In the genomic region with DNA sequence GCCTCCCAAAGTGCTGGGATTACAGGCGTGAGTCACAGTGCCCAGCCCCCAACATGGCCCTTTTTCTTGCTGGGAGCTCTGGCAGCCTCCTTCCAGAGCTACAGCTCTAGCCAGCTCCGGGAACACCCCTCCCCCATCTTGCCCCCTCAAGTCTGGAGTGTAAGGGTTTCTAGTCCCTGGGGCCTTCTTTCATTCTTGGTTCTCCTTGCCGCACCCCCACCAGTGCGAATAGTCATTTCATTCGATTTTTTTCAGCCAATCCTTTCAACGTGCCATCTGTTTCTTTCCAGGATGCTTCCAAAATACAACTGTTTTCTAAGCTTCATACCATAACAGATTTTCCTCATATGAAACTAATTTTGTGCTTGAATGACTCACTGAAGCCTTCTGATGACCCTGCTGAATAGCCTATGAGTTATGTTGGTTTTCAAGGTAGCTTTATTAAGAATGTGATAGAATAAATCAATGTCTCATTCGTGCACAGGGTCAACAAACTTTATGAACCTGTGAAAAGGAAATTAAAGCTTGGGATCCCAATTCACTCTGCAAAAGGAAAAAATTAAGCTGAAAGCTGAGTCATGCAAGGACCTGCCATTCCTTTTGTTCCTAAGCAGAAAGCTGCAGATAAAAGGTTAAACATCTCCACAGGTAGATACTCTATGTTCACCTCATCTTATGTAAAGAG, we compare ENCODE assay signal across 24 cellular contexts. TPM values are rescaled to one million over a fixed set of nuclear protein-coding genes. Genes with fewer than 3 reads are reported as not detected.
DNase-seq lines count a peak whose midpoint lies in the region; ATAC-seq, FAIRE-seq and TF ChIP-seq lines count a peak whose summit lies in the region.
"Had no signal": no experiment of that assay in that cellular context is flagged by ENCODE, and none has a peak within 500 bp of the region (broad histone marks: within the 10 kb centered on the region; RNA-seq: fewer than 3 reads in every experiment).

No MANE protein-coding gene starts in this region.

- H3K36me3 ChIP-seq in astrocyte (ENCODE audit: insufficient read depth, low read length) (no peaks in the 10 kb centered on the region), aorta (ENCODE audit: control insufficient read depth in 1 of 2, insufficient read depth in 2 of 2, low read length in 1 of 2) (no peaks in the 10 kb centered on the region), ascending aorta (no peaks in the 10 kb centered on the region)
- H3K36me3 ChIP-seq: Peyer's patch had no signal

- no peak overlapping the region for H3K4me3 Mint-ChIP-seq in astrocyte (ENCODE audit: unreplicated experiment)
- H3K4me3 Mint-ChIP-seq: HFFc6 had no signal

- H3K4me1 ChIP-seq in astrocyte (ENCODE audit: insufficient read depth, low read length) (no peaks in the 10 kb centered on the region), aorta (ENCODE audit: control insufficient read depth in 1 of 2, insufficient read depth in 2 of 2, low read length in 2 of 2) (no peaks in the 10 kb centered on the region), ascending aorta (no peaks in the 10 kb centered on the region)
- H3K4me1 ChIP-seq: body of pancreas, Peyer's patch had no signal

- H3K27me3 Mint-ChIP-seq in astrocyte (ENCODE audit: low read depth, unreplicated experiment), result peaks cover 3% of the 10 kb centered on the region

- TF ChIP-seq CTCF in astrocyte (IDR thresholded peaks at IDR 0.05; ENCODE audit: insufficient read depth, low read depth, low read length) (no peak), ascending aorta (IDR thresholded peaks at IDR 0.05) (no peak)

- H3K4me2 ChIP-seq in astrocyte (ENCODE audit: low read length), result peak overlapping the region; percentile 22

- FAIRE-seq in astrocyte (lab: Jason Lieb, UNC), result no peak
- FAIRE-seq: HepG2, keratinocyte, TTC549 had no signal

- H3K27ac Mint-ChIP-seq in astrocyte (ENCODE audit: unreplicated experiment), result no peak overlapping the region
- H3K27ac Mint-ChIP-seq: HFFc6 had no signal

- H3K9me3 ChIP-seq in astrocyte (ENCODE audit: insufficient read depth, low read depth, low read length) (no peaks in the 10 kb centered on the region), aorta (ENCODE audit: control insufficient read depth, low read length) (no peaks in the 10 kb centered on the region), ascending aorta (no peaks in the 10 kb centered on the region)
- H3K9me3 ChIP-seq: body of pancreas, Peyer's patch had no signal

- H2AFZ ChIP-seq in astrocyte (ENCODE audit: low read depth, low read length), result no peak overlapping the region

- H3K27ac ChIP-seq in astrocyte (ENCODE audit: low read depth, low read length) (no peak overlapping the region), aorta (ENCODE audit: low read depth in 1 of 2, low read length in 2 of 2) (no peak overlapping the region), ascending aorta (no peak overlapping the region)
- H3K27ac ChIP-seq: body of pancreas, Peyer's patch had no signal

- no peaks in the 10 kb centered on the region for H4K20me1 ChIP-seq in astrocyte (ENCODE audit: insufficient read depth, low read length)

- H3K4me1 Mint-ChIP-seq in astrocyte (ENCODE audit: low read depth, unreplicated experiment), result peaks cover 10% of the 10 kb centered on the region

- H3K36me3 Mint-ChIP-seq in astrocyte (ENCODE audit: low read depth, unreplicated experiment), result no peaks in the 10 kb centered on the region

- H3K9ac ChIP-seq in astrocyte (ENCODE audit: low read length), result no peak overlapping the region

- H3K27me3 ChIP-seq in astrocyte (ENCODE audit: insufficient read depth, low read length) (no peaks in the 10 kb centered on the region), aorta (ENCODE audit: control insufficient read depth in 1 of 2, insufficient read depth in 2 of 2, low read length in 1 of 2) (no peaks in the 10 kb centered on the region), ascending aorta (no peaks in the 10 kb centered on the region)
- H3K27me3 ChIP-seq: body of pancreas, Peyer's patch had no signal

- DNase-seq in left ventricle myocardium superior (peak; percentile 22), cardiac septum (ENCODE audit: low spot score) (no peak), astrocyte (ENCODE audit: low read depth) (peak; percentile 83), islet precursor cell (peak; percentile 75), aorta (peak in 1 of 2 donors; percentile 47), NCI-H2081 (lab: John Stamatoyannopoulos, UW) (no peak), ascending aorta (ENCODE audit: low spot score in 2 of 2) (no peak), NCI-H187 (lab: John Stamatoyannopoulos, UW) (no peak)
- DNase-seq: activated CD4-positive, alpha-beta T cell treated with anti-CD3 and anti-CD28 coated beads for 48 hours; body of pancreas; dermis blood vessel endothelial cell; head of caudate nucleus; HFFc6; NCI-H1694; Peyer's patch; stimulated activated CD4-positive, alpha-beta T cell treated with anti-CD3 and anti-CD28 coated beads, Interleukin-4, amount 100 ng/mL, for 1 hour had no signal

- H3K79me2 ChIP-seq in astrocyte (ENCODE audit: insufficient read depth, low read length), result no peaks in the 10 kb centered on the region

- ATAC-seq in left ventricle myocardium superior (peak; percentile 22), aorta (ENCODE audit: low FRiP score) (peak; percentile 61)
- ATAC-seq: body of pancreas, HepG2 had no signal

- WGBS in aorta, 2 donors, result 32 to 46% methylated on average over 7 of the region's 7 CpGs

- intact Hi-C loops in left ventricle myocardium superior (cut with micrococcal nuclease), result no loop called here
- intact Hi-C loops in cardiac septum (cut with DNase I), result no loop called here
- intact Hi-C loops in aorta (cut with DNase I), result no loop called here
- intact Hi-C loops in ascending aorta (cut with DNase I), result no loop called here

- H3K4me3 ChIP-seq in astrocyte (ENCODE audit: insufficient read depth, low read depth, low read length) (no peak overlapping the region), aorta (ENCODE audit: low read length in 2 of 2) (no peak overlapping the region), ascending aorta (no peak overlapping the region)
- H3K4me3 ChIP-seq: body of pancreas, Peyer's patch had no signal

- no peaks in the 10 kb centered on the region for H3K9me3 Mint-ChIP-seq in astrocyte (ENCODE audit: unreplicated experiment)

RNA-seq across cellular contexts. Expression of gene CDC14C, which starts 38.6 kb away (rescaled TPM):
- total RNA-seq in left ventricle myocardium superior (not detected), cardiac septum (not detected), astrocyte (0.14 and 0.17 TPM in 2 replicates), aorta (not detected), ascending aorta (not detected)
- not detected for polyA plus RNA-seq in aorta
- total RNA-seq: body of pancreas, dermis blood vessel endothelial cell, mucosa of gallbladder, omental fat pad, Peyer's patch, skeletal muscle tissue, subcutaneous adipose tissue had no signal
- polyA plus RNA-seq: esophagus, HepG2, keratinocyte had no signal

Comparison
In these comparisons a context has a peak if more than half of its experiments do, and no peak if none do; other contexts are left out.
1. DNase-seq: peak in left ventricle myocardium superior (single experiment), astrocyte (single experiment) and islet precursor cell (single experiment); none in cardiac septum (single experiment), NCI-H2081 (0 of 2), ascending aorta (0 of 2) and NCI-H187 (0 of 2).